Comparison of ENCODE assay signal across 21 cellular contexts in genomic region chr1:170001266-170001665, GRCh38.
A peak's percentile ranks its signal among the peaks of the same experiment; 100 is the strongest.
DNase-seq lines count a peak whose midpoint lies in the region; ATAC-seq and TF ChIP-seq lines count a peak whose summit lies in the region.
"Had no signal": no experiment of that assay in that cellular context is flagged by ENCODE, and none has a peak within 500 bp of the region (broad histone marks: within the 10 kb centered on the region; RNA-seq: fewer than 3 reads in every experiment).

No MANE protein-coding gene starts in this region.

- WGBS in mammary epithelial cell (ENCODE audit: low coverage, missing lambda C conversion rate) = 85% methylated on average over 2 of the region's 2 CpGs

- H3K4me1 Mint-ChIP-seq in WTC11 = no peaks in the 10 kb centered on the region; the same call in 1 of the 2 replicates
- H3K4me1 Mint-ChIP-seq: CD4-positive, CD25-positive, alpha-beta regulatory T cell; IgD-negative memory B cell had no signal

- no peak overlapping the region for H2AFZ ChIP-seq in mammary epithelial cell (ENCODE audit: low read depth, low read length)

- H3K9ac ChIP-seq in mammary epithelial cell (ENCODE audit: insufficient read depth, low read length) = no peak overlapping the region

- H3K27me3 ChIP-seq in mammary epithelial cell (ENCODE audit: insufficient read depth, low read length) (no peaks in the 10 kb centered on the region), foreskin keratinocyte (no peaks in the 10 kb centered on the region)

- H3K36me3 Mint-ChIP-seq in WTC11 = no peaks in the 10 kb centered on the region

- POLR2A ChIA-PET in WTC11 (lab: Charles Lee) = no interaction called here

- in situ Hi-C loops in mammary epithelial cell (cut with MboI; ENCODE audit: low sequenced_read_pairs in 2 of 2) = no loop called here

- H3K27ac Mint-ChIP-seq in WTC11 = no peak overlapping the region
- H3K27ac Mint-ChIP-seq: B cell; CD4-positive, CD25-positive, alpha-beta regulatory T cell; IgD-negative memory B cell had no signal

- dilution Hi-C loops in mammary epithelial cell (cut with HindIII; ENCODE audit: low sequenced_read_pairs) = no loop called here

- H3K4me2 ChIP-seq in mammary epithelial cell (ENCODE audit: insufficient read depth, low read depth, low read length) = no peak overlapping the region

- BruUV-seq in mammary epithelial cell (replicated peaks; lab: Mats Ljungman, UMichigan) = no TSS peak

- ATAC-seq in WTC11 = no peak
- ATAC-seq in GM21528 (IDR thresholded peaks at IDR 0.05; ENCODE audit: low FRiP score, unreplicated experiment) = no peak
- no peak for ATAC-seq in foreskin keratinocyte

- H3K27me3 Mint-ChIP-seq in WTC11 (ENCODE audit: low read depth) = peaks cover 19% of the 10 kb centered on the region
- H3K27me3 Mint-ChIP-seq: B cell; CD4-positive, CD25-positive, alpha-beta regulatory T cell; IgD-negative memory B cell had no signal

- H3K4me1 ChIP-seq in mammary epithelial cell (ENCODE audit: insufficient read depth, low read length) = peaks cover 18% of the 10 kb centered on the region
- H3K4me1 ChIP-seq in foreskin keratinocyte = peaks cover 12% of the 10 kb centered on the region

- H3K79me2 ChIP-seq in mammary epithelial cell (ENCODE audit: insufficient read depth, low read length) = no peaks in the 10 kb centered on the region

- H3K27ac ChIP-seq in mammary epithelial cell (ENCODE audit: insufficient read depth, low read depth, low read length) (no peak overlapping the region), foreskin keratinocyte (no peak overlapping the region)
- H3K27ac ChIP-seq: RWPE1 had no signal

- no peak for TF ChIP-seq CTCF in mammary epithelial cell (conservative IDR thresholded peaks at IDR 0.05 in 1 of 2, IDR thresholded peaks at IDR 0.05 in 1 of 2; ENCODE audit: extremely low read depth in 1 of 2, insufficient read depth in 1 of 2, low read depth in 1 of 2, low read length in 2 of 2)
- TF ChIP-seq CTCF in retinal pigment epithelial cell (conservative IDR thresholded peaks at IDR 0.05; ENCODE audit: low read depth, low read length) = no peak
- TF ChIP-seq CTCF in WTC11 (IDR thresholded peaks at IDR 0.05) = no peak
- TF ChIP-seq CTCF in foreskin keratinocyte (conservative IDR thresholded peaks at IDR 0.05) = no peak

- no peak overlapping the region for H3K4me3 Mint-ChIP-seq in WTC11
- H3K4me3 Mint-ChIP-seq: B cell; CD4-positive, CD25-positive, alpha-beta regulatory T cell; IgD-negative memory B cell had no signal

- H3K4me3 ChIP-seq in mammary epithelial cell (replicated peaks in 1 of 3; ENCODE audit: insufficient read depth in 1 of 3, low read depth in 2 of 3, low read length in 3 of 3) (no peak overlapping the region), retinal pigment epithelial cell (ENCODE audit: low read length) (no peak overlapping the region)

- H3K9me3 Mint-ChIP-seq in WTC11 = no peaks in the 10 kb centered on the region
- H3K9me3 Mint-ChIP-seq: CD4-positive, CD25-positive, alpha-beta regulatory T cell; IgD-negative memory B cell had no signal

- H3K9me3 ChIP-seq in mammary epithelial cell (replicated peaks; ENCODE audit: insufficient read depth, low read length) = no peaks in the 10 kb centered on the region

- no peaks in the 10 kb centered on the region for H3K36me3 ChIP-seq in mammary epithelial cell (ENCODE audit: insufficient read depth, low read length)

- CTCF ChIA-PET in mammary epithelial cell (lab: Charles Lee; ENCODE audit: low non-redundant PET) = no interaction called here
- CTCF ChIA-PET in WTC11 (lab: Charles Lee) = no interaction called here

- intact Hi-C loops in mammary epithelial cell (cut with micrococcal nuclease) = no loop called here

- DNase-seq in EL (peak; percentile 4), HT-29 (ENCODE audit: low spot score) (peak; percentile 70), mammary epithelial cell (peak; percentile 2), retinal pigment epithelial cell (ENCODE audit: low read depth) (peak; percentile 36), WTC11 (ENCODE audit: low spot score) (no peak), NCI-H446 treated with DMSO at 0.1 percent for 48 hours (lab: John Stamatoyannopoulos, UW) (no peak), foreskin keratinocyte (no peak)
- DNase-seq: CD4-positive, CD25-positive, alpha-beta regulatory T cell; COR-L47; Karpas-422; NCI-H1105; NCI-H2081 treated with DMSO at 0.1 percent for 48 hours; NCI-H510A; NCI-H774; SIG-M5; T-helper 1 cell; T-helper 9 cell had no signal

- no peaks in the 10 kb centered on the region for H4K20me1 ChIP-seq in mammary epithelial cell (ENCODE audit: insufficient read depth, low read length)

TF ChIP-seq in WTC11, 78 proteins besides CTCF, POLR2A, EP300 and RAD21:
- TF ChIP-seq AFF4 (CRISPR knock-in tag; IDR thresholded peaks at IDR 0.05; ENCODE audit: borderline replicate concordance) = no peak
- TF ChIP-seq MXD4 (CRISPR knock-in tag; IDR thresholded peaks at IDR 0.05; ENCODE audit: borderline replicate concordance) = no peak
- TF ChIP-seq SP1 (CRISPR knock-in tag; conservative IDR thresholded peaks at IDR 0.05) = no peak
- no peak for TF ChIP-seq TEAD1 (CRISPR knock-in tag; IDR thresholded peaks at IDR 0.05)
- no peak for TF ChIP-seq ELF4 (CRISPR knock-in tag; IDR thresholded peaks at IDR 0.05; ENCODE audit: low read depth)
- TF ChIP-seq ETV6 (CRISPR knock-in tag; IDR thresholded peaks at IDR 0.05) = no peak
- TF ChIP-seq ZNF263 (CRISPR knock-in tag; IDR thresholded peaks at IDR 0.05; ENCODE audit: low read depth) = no peak
- no peak for TF ChIP-seq CBFB (CRISPR knock-in tag; IDR thresholded peaks at IDR 0.05; ENCODE audit: low read depth)
- TF ChIP-seq, protein P1, sequence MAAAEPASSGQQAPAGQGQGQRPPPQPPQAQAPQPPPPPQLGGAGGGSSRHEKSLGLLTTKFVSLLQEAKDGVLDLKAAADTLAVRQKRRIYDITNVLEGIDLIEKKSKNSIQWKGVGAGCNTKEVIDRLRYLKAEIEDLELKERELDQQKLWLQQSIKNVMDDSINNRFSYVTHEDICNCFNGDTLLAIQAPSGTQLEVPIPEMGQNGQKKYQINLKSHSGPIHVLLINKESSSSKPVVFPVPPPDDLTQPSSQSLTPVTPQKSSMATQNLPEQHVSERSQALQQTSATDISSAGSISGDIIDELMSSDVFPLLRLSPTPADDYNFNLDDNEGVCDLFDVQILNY (CRISPR knock-in tag; IDR thresholded peaks at IDR 0.05) = no peak
- TF ChIP-seq NFYB (CRISPR knock-in tag; conservative IDR thresholded peaks at IDR 0.05; ENCODE audit: low read depth) = no peak
- TF ChIP-seq TEAD4 (CRISPR knock-in tag; IDR thresholded peaks at IDR 0.05) = no peak
- TF ChIP-seq ZNF281 (CRISPR knock-in tag; IDR thresholded peaks at IDR 0.05) = no peak
- no peak for TF ChIP-seq ZNF219 (CRISPR knock-in tag; IDR thresholded peaks at IDR 0.05; ENCODE audit: borderline replicate concordance)

Comparison
In these comparisons a context has a peak if more than half of its experiments do, and no peak if none do; other contexts are left out.
1. DNase-seq: peak in EL (single experiment), HT-29 (single experiment), mammary epithelial cell (single experiment) and retinal pigment epithelial cell (single experiment); none in WTC11 (single experiment), NCI-H446 treated with DMSO at 0.1 percent for 48 hours (single experiment) and foreskin keratinocyte (0 of 2).